9 cellular contexts compared by ENCODE assay signal in genomic region chr11:65419460-65419772, GRCh38. TPM values are rescaled to one million over a fixed set of nuclear protein-coding genes. Genes with fewer than 3 reads are reported as not detected.
DNase-seq lines count a peak whose midpoint lies in the region; ATAC-seq, FAIRE-seq and TF ChIP-seq lines count a peak whose summit lies in the region.
"Had no signal": no experiment of that assay in that cellular context is flagged by ENCODE, and none has a peak within 500 bp of the region (broad histone marks: within the 10 kb centered on the region; RNA-seq: fewer than 3 reads in every experiment).

No MANE protein-coding gene starts in this region.

- DNase-seq in Jurkat, Clone E6-1 (ENCODE audit: low read depth, low spot score): no peak
- DNase-seq in adipocyte (ENCODE audit: low read depth) (no peak), keratinocyte (ENCODE audit: low read depth, low spot score) (no peak), NCI-H2227 (lab: John Stamatoyannopoulos, UW; ENCODE audit: unreplicated experiment) (no peak), NCI-H446 treated with DMSO at 0.1 percent for 48 hours (lab: John Stamatoyannopoulos, UW) (no peak), LoVo (ENCODE audit: low spot score) (no peak)
- no peak for DNase-seq in stimulated activated naive CD8-positive, alpha-beta T cell treated with anti-CD3 and anti-CD28 coated beads, Interleukin-15, amount 100 ng/mL, for 72 hours

- H3K9ac ChIP-seq in adipocyte (ENCODE audit: low read length) (peak overlapping the region; percentile 99), keratinocyte (ENCODE audit: control insufficient read depth, extremely low read depth, insufficient read depth, low read length) (peak overlapping the region; percentile 100)

- H3K9me3 ChIP-seq in adipocyte (ENCODE audit: control insufficient read depth, low read length): no peaks in the 10 kb centered on the region
- H3K9me3 ChIP-seq in keratinocyte (ENCODE audit: control insufficient read depth, low read depth, low read length): no peaks in the 10 kb centered on the region

- no peaks in the 10 kb centered on the region for H3K27me3 ChIP-seq in adipocyte (replicated peaks; ENCODE audit: control insufficient read depth, insufficient read depth, low read length)
- no peaks in the 10 kb centered on the region for H3K27me3 ChIP-seq in keratinocyte (ENCODE audit: control insufficient read depth, extremely low read depth, insufficient read depth, low read length)

- peaks cover 79% of the 10 kb centered on the region for H3K4me1 Mint-ChIP-seq in stimulated activated naive CD8-positive, alpha-beta T cell treated with anti-CD3 and anti-CD28 coated beads, Interleukin-15, amount 100 ng/mL, for 72 hours

- no peak for ATAC-seq in stimulated activated naive CD8-positive, alpha-beta T cell treated with anti-CD3 and anti-CD28 coated beads, Interleukin-15, amount 100 ng/mL, for 72 hours
- no peak for ATAC-seq in GM18498 (IDR thresholded peaks at IDR 0.05; ENCODE audit: unreplicated experiment)

- H3K4me3 Mint-ChIP-seq in stimulated activated naive CD8-positive, alpha-beta T cell treated with anti-CD3 and anti-CD28 coated beads, Interleukin-15, amount 100 ng/mL, for 72 hours: peak overlapping the region; percentile 90 to 97

- H3K9me3 Mint-ChIP-seq in stimulated activated naive CD8-positive, alpha-beta T cell treated with anti-CD3 and anti-CD28 coated beads, Interleukin-15, amount 100 ng/mL, for 72 hours: peaks cover 0 to 10% of the 10 kb centered on the region in 2 donors

- H3K4me2 ChIP-seq in keratinocyte (ENCODE audit: control insufficient read depth, extremely low read depth, insufficient read depth, low read depth, low read length): peak overlapping the region; percentile 66

- H3K36me3 ChIP-seq in adipocyte (ENCODE audit: control insufficient read depth, insufficient read depth, low read length, severe bottlenecking) (peaks cover 4% of the 10 kb centered on the region), keratinocyte (ENCODE audit: control insufficient read depth in 2 of 2, extremely low read depth in 1 of 2, insufficient read depth in 2 of 2, low read length in 2 of 2) (peaks cover 0 to 15% of the 10 kb centered on the region in 2 experiments)

- TF ChIP-seq CTCF in keratinocyte (optimal IDR thresholded peaks at IDR 0.05 in 1 of 3, IDR thresholded peaks at IDR 0.05 in 1 of 3, conservative IDR thresholded peaks at IDR 0.05 in 1 of 3; ENCODE audit: extremely low read depth in 1 of 3, insufficient read depth in 2 of 3, low read length in 3 of 3): no peak

- H3K9me1 ChIP-seq in keratinocyte (ENCODE audit: control insufficient read depth, extremely low read depth, insufficient read depth, low read length): peaks cover 4% of the 10 kb centered on the region

- no peak for FAIRE-seq in keratinocyte (lab: Jason Lieb, UNC)
- FAIRE-seq: frontal cortex had no signal

- peak overlapping the region; percentile 63 for H3K4me3 ChIP-seq in Jurkat, Clone E6-1 (ENCODE audit: low read length)
- H3K4me3 ChIP-seq in adipocyte (ENCODE audit: low read length): peak overlapping the region; percentile 78
- peak overlapping the region; percentile 17 to 53 (median 47) for H3K4me3 ChIP-seq in keratinocyte (ENCODE audit: control insufficient read depth in 2 of 3, extremely low read depth in 1 of 3, insufficient read depth in 2 of 3, low read depth in 1 of 3, low read length in 3 of 3)

- dilution Hi-C loops in keratinocyte (cut with MboI; ENCODE audit: extremely low pct_ligation_motif_present, low sequenced_read_pairs): no loop called here

- peaks cover 18% of the 10 kb centered on the region for H4K20me1 ChIP-seq in keratinocyte (ENCODE audit: control insufficient read depth, extremely low read depth, insufficient read depth, low read length)

- H3K79me2 ChIP-seq in keratinocyte (ENCODE audit: control insufficient read depth, insufficient read depth, low read length): peaks cover 23% of the 10 kb centered on the region

- no peak overlapping the region for H2AFZ ChIP-seq in keratinocyte (ENCODE audit: control insufficient read depth, low read length)

- peaks cover 7% of the 10 kb centered on the region for H3K27me3 Mint-ChIP-seq in stimulated activated naive CD8-positive, alpha-beta T cell treated with anti-CD3 and anti-CD28 coated beads, Interleukin-15, amount 100 ng/mL, for 72 hours

- peak overlapping the region; percentile 99 to 100 for H3K27ac Mint-ChIP-seq in stimulated activated naive CD8-positive, alpha-beta T cell treated with anti-CD3 and anti-CD28 coated beads, Interleukin-15, amount 100 ng/mL, for 72 hours

- H3K27ac ChIP-seq in keratinocyte (ENCODE audit: control insufficient read depth, insufficient read depth, low read length): peak overlapping the region; percentile 99

- H3K4me1 ChIP-seq in adipocyte (ENCODE audit: control insufficient read depth, insufficient read depth, low read length) (peaks cover 54% of the 10 kb centered on the region), keratinocyte (ENCODE audit: control insufficient read depth, extremely low read depth, insufficient read depth, low read length) (peaks cover 55% of the 10 kb centered on the region)

RNA-seq across cellular contexts. Expression of gene NEAT1, which starts 3.2 kb away (rescaled TPM):
- polyA plus RNA-seq in Jurkat, Clone E6-1 (2012; ENCODE audit: insufficient read depth, insufficient read length): 25.7 TPM
- polyA plus RNA-seq in keratinocyte: 66.5 to 270 TPM (median 171 TPM) in 3 replicates
- polyA plus RNA-seq in keratinocyte (2011; ENCODE audit: low read depth): 1,124 TPM
- polyA plus RNA-seq in keratinocyte (2011; cell fraction: cytosol; rRNA removed): 5.3 and 11.3 TPM in 2 replicates
- polyA plus RNA-seq in keratinocyte (2011; cell fraction: nucleus; rRNA removed): 1,267 and 1,668 TPM in 2 replicates
- 218 and 908 TPM in 2 replicates for polyA plus RNA-seq in keratinocyte (2012; ENCODE audit: low replicate concordance)
- polyA minus RNA-seq in keratinocyte: 73.3 to 442 TPM (median 228 TPM) in 3 replicates
- 8.4 TPM for polyA minus RNA-seq in keratinocyte (2011; cell fraction: cytosol; rRNA and poly(A)+ RNA removed)
- 402 and 1,225 TPM in 2 replicates for polyA minus RNA-seq in keratinocyte (2011; cell fraction: nucleus; rRNA and poly(A)+ RNA removed)

RNA-seq across cellular contexts. Expression of gene FRMD8, which starts 33.0 kb away (rescaled TPM):
- 13.4 TPM for polyA plus RNA-seq in Jurkat, Clone E6-1 (2012; ENCODE audit: insufficient read depth, insufficient read length)
- polyA plus RNA-seq in keratinocyte: 24.1 to 47.3 TPM (median 25.0 TPM) in 3 replicates
- 8.5 TPM for polyA plus RNA-seq in keratinocyte (2011; ENCODE audit: low read depth)
- polyA plus RNA-seq in keratinocyte (2011; cell fraction: cytosol; rRNA removed): 20.8 and 29.3 TPM in 2 replicates
- 58.8 and 74.9 TPM in 2 replicates for polyA plus RNA-seq in keratinocyte (2011; cell fraction: nucleus; rRNA removed)
- 20.8 and 30.9 TPM in 2 replicates for polyA plus RNA-seq in keratinocyte (2012; ENCODE audit: low replicate concordance)
- polyA minus RNA-seq in keratinocyte: 28.2 to 54.5 TPM (median 34.5 TPM) in 3 replicates
- polyA minus RNA-seq in keratinocyte (2011; cell fraction: cytosol; rRNA and poly(A)+ RNA removed): 64.1 TPM
- 56.0 and 58.9 TPM in 2 replicates for polyA minus RNA-seq in keratinocyte (2011; cell fraction: nucleus; rRNA and poly(A)+ RNA removed)

RNA-seq across cellular contexts. Expression of gene SLC25A45, which starts 37.0 kb away (rescaled TPM):
- 10.5 TPM for polyA plus RNA-seq in Jurkat, Clone E6-1 (2012; ENCODE audit: insufficient read depth, insufficient read length)
- polyA plus RNA-seq in keratinocyte: 0.20 to 0.46 TPM (median 0.25 TPM) in 3 replicates
- polyA plus RNA-seq in keratinocyte (2011; ENCODE audit: low read depth): 0.25 TPM
- polyA plus RNA-seq in keratinocyte (2011; cell fraction: cytosol; rRNA removed): 0.10 and 0.12 TPM in 2 replicates
- polyA plus RNA-seq in keratinocyte (2011; cell fraction: nucleus; rRNA removed): 1.1 and 1.2 TPM in 2 replicates
- 0.50 and 0.66 TPM in 2 replicates for polyA plus RNA-seq in keratinocyte (2012; ENCODE audit: low replicate concordance)
- 0.30 to 0.93 TPM (median 0.59 TPM) in 3 replicates for polyA minus RNA-seq in keratinocyte
- not detected for polyA minus RNA-seq in keratinocyte (2011; cell fraction: cytosol; rRNA and poly(A)+ RNA removed)
- polyA minus RNA-seq in keratinocyte (2011; cell fraction: nucleus; rRNA and poly(A)+ RNA removed): 0.95 and 1.4 TPM in 2 replicates
